1 cellular context compared by ENCODE assay signal in genomic region chr18:69401475-69402218, GRCh38.
TF ChIP-seq lines count a peak whose summit lies in the region.

No MANE protein-coding gene starts in this region.

TF ChIP-seq in HepG2, 621 proteins besides CTCF, POLR2A, EP300 and RAD21 (continued from another document and continues in another):
- TF ChIP-seq DMTF1 (CRISPR knock-in tag; IDR thresholded peaks at IDR 0.05) = no peak
- TF ChIP-seq BATF2 (CRISPR knock-in tag; IDR thresholded peaks at IDR 0.05) = no peak
- no peak for TF ChIP-seq ZFP41 (CRISPR knock-in tag; IDR thresholded peaks at IDR 0.05; ENCODE audit: borderline replicate concordance)
- TF ChIP-seq HDAC2 (CRISPR knock-in tag; IDR thresholded peaks at IDR 0.05) = no peak
- TF ChIP-seq ZNF256 (CRISPR knock-in tag; conservative IDR thresholded peaks at IDR 0.05) = no peak
- TF ChIP-seq ASH2L (IDR thresholded peaks at IDR 0.05; ENCODE audit: insufficient read length, low read depth, low read length) = peak; percentile 5
- TF ChIP-seq CENPBD1 (CRISPR knock-in tag; IDR thresholded peaks at IDR 0.05; ENCODE audit: borderline replicate concordance, low read depth) = 0 out of 2 replicates have a peak, but pooled peaks have one; percentile 35
- TF ChIP-seq TAF1 (CRISPR knock-in tag; IDR thresholded peaks at IDR 0.05) = peak; percentile 40; the same call in 1 of the 2 replicates
- no peak for TF ChIP-seq HOXA3 (CRISPR knock-in tag; IDR thresholded peaks at IDR 0.05)
- TF ChIP-seq MAX (IDR thresholded peaks at IDR 0.05) = peak; percentile 61
- TF ChIP-seq ZNF772 (CRISPR knock-in tag; IDR thresholded peaks at IDR 0.05) = 0 out of 2 replicates have a peak, but pooled peaks have one; percentile 4
- TF ChIP-seq AGO2 (optimal IDR thresholded peaks at IDR 0.05; ENCODE audit: low read depth, low read length) = peak; percentile 83
- TF ChIP-seq ZNF275 (CRISPR knock-in tag; IDR thresholded peaks at IDR 0.05; ENCODE audit: borderline replicate concordance) = no peak
- TF ChIP-seq ZFP91 (CRISPR knock-in tag; IDR thresholded peaks at IDR 0.05; ENCODE audit: borderline replicate concordance) = peak; percentile 31; the same call in 1 of the 2 replicates
- no peak for TF ChIP-seq ZNF609 (CRISPR knock-in tag; IDR thresholded peaks at IDR 0.05; ENCODE audit: borderline replicate concordance)
- TF ChIP-seq DMAP1 (CRISPR knock-in tag; IDR thresholded peaks at IDR 0.05) = peak; percentile 22; the same call in 1 of the 2 replicates
- 0 out of 2 replicates have a peak, but pooled peaks have one; percentile 26 for TF ChIP-seq ZNF703 (CRISPR knock-in tag; IDR thresholded peaks at IDR 0.05; ENCODE audit: borderline replicate concordance)
- TF ChIP-seq ZFAT (CRISPR knock-in tag; conservative IDR thresholded peaks at IDR 0.05) = no peak
- peak in 1 of 2 experiments; percentile 37; a peak in 1 of 4 replicates for TF ChIP-seq HMGXB4 (CRISPR knock-in tag; IDR thresholded peaks at IDR 0.05; ENCODE audit: borderline replicate concordance in 1 of 2, low read depth in 1 of 2)
- TF ChIP-seq ZNF329 (CRISPR knock-in tag; IDR thresholded peaks at IDR 0.05; ENCODE audit: low read depth) = peak; percentile 9; the same call in 1 of the 2 replicates
- TF ChIP-seq ZNF83 (CRISPR knock-in tag; IDR thresholded peaks at IDR 0.05; ENCODE audit: borderline replicate concordance) = 0 out of 2 replicates have a peak, but pooled peaks have one; percentile 15
- TF ChIP-seq SNAPC2 (CRISPR knock-in tag; IDR thresholded peaks at IDR 0.05) = no peak
- peak; percentile 69; the same call in 1 of the 2 replicates for TF ChIP-seq CCDC6 (CRISPR knock-in tag; IDR thresholded peaks at IDR 0.05)
- TF ChIP-seq ZNF619 (CRISPR knock-in tag; IDR thresholded peaks at IDR 0.05) = 0 out of 2 replicates have a peak, but pooled peaks have one; percentile 10
- 0 out of 2 replicates have a peak, but pooled peaks have one; percentile 6 for TF ChIP-seq NFATC3 (CRISPR knock-in tag; IDR thresholded peaks at IDR 0.05)
- no peak for TF ChIP-seq ZNF12 (CRISPR knock-in tag; IDR thresholded peaks at IDR 0.05)
- peak; percentile 47; the same call in 1 of the 2 replicates for TF ChIP-seq ZNF777 (CRISPR knock-in tag; IDR thresholded peaks at IDR 0.05)
- TF ChIP-seq ZNF253 (CRISPR knock-in tag; IDR thresholded peaks at IDR 0.05; ENCODE audit: borderline replicate concordance) = peak; percentile 37; the same call in 1 of the 2 replicates
- no peak; the same call in 1 of the 2 replicates for TF ChIP-seq ZFP90 (CRISPR knock-in tag; IDR thresholded peaks at IDR 0.05; ENCODE audit: borderline replicate concordance)
- TF ChIP-seq CBX2 (IDR thresholded peaks at IDR 0.05; ENCODE audit: low read depth, low read length) = no peak
- TF ChIP-seq CBX2 (CRISPR knock-in tag; IDR thresholded peaks at IDR 0.05; ENCODE audit: low read depth) = no peak
- 0 out of 2 replicates have a peak, but pooled peaks have one; percentile 18 for TF ChIP-seq ZSCAN31 (CRISPR knock-in tag; IDR thresholded peaks at IDR 0.05; ENCODE audit: low read depth)
- 0 out of 2 replicates have a peak, but pooled peaks have one; percentile 32 for TF ChIP-seq ZNF292 (CRISPR knock-in tag; IDR thresholded peaks at IDR 0.05; ENCODE audit: borderline replicate concordance, low read depth)
- 0 out of 2 replicates have a peak, but pooled peaks have one; percentile 37 for TF ChIP-seq ISX (CRISPR knock-in tag; conservative IDR thresholded peaks at IDR 0.05)
- TF ChIP-seq NKX3-1 (CRISPR knock-in tag; IDR thresholded peaks at IDR 0.05) = no peak
- 0 out of 2 replicates have a peak, but pooled peaks have one; percentile 11 for TF ChIP-seq ZNF710 (CRISPR knock-in tag; IDR thresholded peaks at IDR 0.05; ENCODE audit: borderline replicate concordance)
- TF ChIP-seq ZSCAN21 (CRISPR knock-in tag; IDR thresholded peaks at IDR 0.05; ENCODE audit: borderline replicate concordance) = no peak
- peak; percentile 36; the same call in 1 of the 2 replicates for TF ChIP-seq ZNF441 (CRISPR knock-in tag; IDR thresholded peaks at IDR 0.05; ENCODE audit: borderline replicate concordance)
- no peak for TF ChIP-seq ZNF101 (CRISPR knock-in tag; IDR thresholded peaks at IDR 0.05; ENCODE audit: borderline replicate concordance, low read depth)
- peak; percentile 41; the same call in 1 of the 2 replicates for TF ChIP-seq MYPOP (CRISPR knock-in tag; IDR thresholded peaks at IDR 0.05)
- no peak for TF ChIP-seq ATF7 (IDR thresholded peaks at IDR 0.05)
- no peak for TF ChIP-seq ATF7 (CRISPR knock-in tag; IDR thresholded peaks at IDR 0.05)
- no peak for TF ChIP-seq ZMYM3 (CRISPR knock-in tag; IDR thresholded peaks at IDR 0.05)
- TF ChIP-seq MLX (CRISPR knock-in tag; IDR thresholded peaks at IDR 0.05) = no peak
- 0 out of 2 replicates have a peak, but pooled peaks have one; percentile 49 for TF ChIP-seq KDM5B (CRISPR knock-in tag; IDR thresholded peaks at IDR 0.05; ENCODE audit: borderline replicate concordance)
- 0 out of 2 replicates have a peak, but pooled peaks have one; percentile 1 for TF ChIP-seq NRL (CRISPR knock-in tag; IDR thresholded peaks at IDR 0.05; ENCODE audit: borderline replicate concordance)
